Comparison of ENCODE assay signal across 1 cellular context in genomic region chr19:49663224-49663623, GRCh38.
TF ChIP-seq lines count a peak whose summit lies in the region.

No MANE protein-coding gene starts in this region.

TF ChIP-seq in SK-N-SH, 30 proteins besides CTCF, POLR2A, EP300 and RAD21:
- TF ChIP-seq JUND (IDR thresholded peaks at IDR 0.05) (no peak), RFX5 (IDR thresholded peaks at IDR 0.05; ENCODE audit: low read length) (no peak), MEF2A (IDR thresholded peaks at IDR 0.05; ENCODE audit: borderline replicate concordance, low read depth) (no peak), IRF3 (IDR thresholded peaks at IDR 0.05; ENCODE audit: low read depth, low read length) (no peak), MXI1 (IDR thresholded peaks at IDR 0.05; ENCODE audit: low read depth, low read length) (no peak), RCOR1 (IDR thresholded peaks at IDR 0.05; ENCODE audit: low read length) (no peak), EZH2phosphoT487 (IDR thresholded peaks at IDR 0.05; ENCODE audit: borderline replicate concordance, low read depth) (no peak), NRF1 (IDR thresholded peaks at IDR 0.05; ENCODE audit: low read depth, low read length) (no peak), POLR2AphosphoS5 (IDR thresholded peaks at IDR 0.05; ENCODE audit: low read depth, low read length) (no peak), CHD2 (IDR thresholded peaks at IDR 0.05; ENCODE audit: low read length, partially characterized antibody) (no peak), FOSL2 (IDR thresholded peaks at IDR 0.05; ENCODE audit: borderline replicate concordance, low read depth) (no peak), NFIC (IDR thresholded peaks at IDR 0.05; ENCODE audit: borderline replicate concordance) (no peak), ELF1 (IDR thresholded peaks at IDR 0.05) (no peak), SIN3A (IDR thresholded peaks at IDR 0.05; ENCODE audit: borderline replicate concordance, low read depth, low read length) (no peak), TCF12 (IDR thresholded peaks at IDR 0.05) (no peak), GATA2 (CRISPR knock-in tag; IDR thresholded peaks at IDR 0.05) (no peak), ZBTB33 (IDR thresholded peaks at IDR 0.05; ENCODE audit: borderline replicate concordance, low read depth) (no peak), FOXM1 (IDR thresholded peaks at IDR 0.05; ENCODE audit: low read depth) (no peak)
